Comparison of ENCODE assay signal across 8 cellular contexts in the genomic region with DNA sequence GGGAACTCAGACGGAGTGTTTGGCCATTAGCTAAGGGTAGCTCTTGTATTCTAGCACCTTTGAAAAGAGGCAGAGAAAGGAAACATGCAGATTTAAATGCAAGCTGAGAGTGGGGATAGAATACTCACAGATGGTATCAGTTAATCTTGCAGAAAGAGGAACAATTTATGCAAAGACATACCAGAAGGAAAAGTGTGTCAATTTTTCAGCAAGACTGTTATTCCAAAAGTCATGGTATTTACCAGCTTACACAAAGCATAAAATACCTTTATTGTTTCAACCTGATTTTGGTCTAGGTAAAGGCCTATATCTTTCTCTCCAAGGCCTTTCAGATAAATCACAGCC. TPM values are rescaled to one million over a fixed set of nuclear protein-coding genes. Genes with fewer than 3 reads are reported as not detected.
DNase-seq lines count a peak whose midpoint lies in the region; ATAC-seq and TF ChIP-seq lines count a peak whose summit lies in the region.

No MANE protein-coding gene starts in this region.

- TF ChIP-seq CTCF in right lobe of liver (IDR thresholded peaks at IDR 0.05), result no peak
- no peak for TF ChIP-seq CTCF in tibial artery (IDR thresholded peaks at IDR 0.05)

- H3K4me3 ChIP-seq in right lobe of liver (peak overlapping the region; percentile 47 to 64 (median 61)), tibial artery (peak overlapping the region; percentile 71 to 86)

- TF ChIP-seq POLR2A in right lobe of liver (IDR thresholded peaks at IDR 0.05), result no peak

- H3K27ac ChIP-seq in right lobe of liver, result peak overlapping the region; percentile 78 to 95 (median 91)
- peak overlapping the region; percentile 90 to 92 for H3K27ac ChIP-seq in tibial artery

- no peaks in the 10 kb centered on the region for H3K9me3 Mint-ChIP-seq in activated T-cell treated with anti-CD3 and anti-CD28 coated beads, Interleukin-2, amount 50 U/mL, for 4 hours
- no peaks in the 10 kb centered on the region for H3K9me3 Mint-ChIP-seq in activated naive CD8-positive, alpha-beta T cell treated with anti-CD3 and anti-CD28 coated beads, Interleukin-2, amount 50 U/mL, for 24 hours

- H3K4me1 Mint-ChIP-seq in activated T-cell treated with anti-CD3 and anti-CD28 coated beads, Interleukin-2, amount 50 U/mL, for 4 hours (ENCODE audit: low read depth), result peaks cover 12% of the 10 kb centered on the region
- peaks cover 10% of the 10 kb centered on the region for H3K4me1 Mint-ChIP-seq in activated naive CD8-positive, alpha-beta T cell treated with anti-CD3 and anti-CD28 coated beads, Interleukin-2, amount 50 U/mL, for 24 hours

- H3K36me3 ChIP-seq in right lobe of liver (no peaks in the 10 kb centered on the region), tibial artery (no peaks in the 10 kb centered on the region)

- no peak overlapping the region for H3K27ac Mint-ChIP-seq in activated naive CD8-positive, alpha-beta T cell treated with anti-CD3 and anti-CD28 coated beads, Interleukin-2, amount 50 U/mL, for 24 hours

- peaks cover 14% of the 10 kb centered on the region for H3K27me3 Mint-ChIP-seq in activated T-cell treated with anti-CD3 and anti-CD28 coated beads, Interleukin-2, amount 50 U/mL, for 4 hours (ENCODE audit: low read depth)
- H3K27me3 Mint-ChIP-seq in activated naive CD8-positive, alpha-beta T cell treated with anti-CD3 and anti-CD28 coated beads, Interleukin-2, amount 50 U/mL, for 24 hours, result peaks cover 3% of the 10 kb centered on the region

- peaks cover 0 to 35% (median 5%) of the 10 kb centered on the region in 4 donors for H3K4me1 ChIP-seq in right lobe of liver
- peaks cover 0 to 53% (median 18%) of the 10 kb centered on the region in 4 donors for H3K4me1 ChIP-seq in tibial artery

- H3K9me3 ChIP-seq in right lobe of liver (no peaks in the 10 kb centered on the region), tibial artery (no peaks in the 10 kb centered on the region)

- H3K4me3 Mint-ChIP-seq in activated T-cell treated with anti-CD3 and anti-CD28 coated beads, Interleukin-2, amount 50 U/mL, for 4 hours, result peak overlapping the region; percentile 82
- peak overlapping the region; percentile 78 for H3K4me3 Mint-ChIP-seq in activated naive CD8-positive, alpha-beta T cell treated with anti-CD3 and anti-CD28 coated beads, Interleukin-2, amount 50 U/mL, for 24 hours

- WGBS in right lobe of liver (ENCODE audit: insufficient coverage, low coverage, low lambda C conversion rate, missing lambda C conversion rate), result 0% methylated on average over 1 of the region's 1 CpG

- ATAC-seq in activated T-cell treated with anti-CD3 and anti-CD28 coated beads, Interleukin-2, amount 50 U/mL, for 4 hours, result no peak
- no peak for ATAC-seq in activated naive CD8-positive, alpha-beta T cell treated with anti-CD3 and anti-CD28 coated beads, Interleukin-2, amount 50 U/mL, for 24 hours
- ATAC-seq in right lobe of liver, result peak in 2 of 4 donors; percentile 4
- no peak for ATAC-seq in GM18858 (IDR thresholded peaks at IDR 0.05; ENCODE audit: unreplicated experiment)

- intact Hi-C loops in right lobe of liver (cut with DNase I) (no loop called here), tibial artery (cut with DNase I; ENCODE audit: low total_unique reads) (no loop called here)

- H3K27me3 ChIP-seq in right lobe of liver (no peaks in the 10 kb centered on the region), tibial artery (no peaks in the 10 kb centered on the region)

- H3K36me3 Mint-ChIP-seq in activated T-cell treated with anti-CD3 and anti-CD28 coated beads, Interleukin-2, amount 50 U/mL, for 4 hours (ENCODE audit: insufficient read depth), result no peaks in the 10 kb centered on the region
- no peaks in the 10 kb centered on the region for H3K36me3 Mint-ChIP-seq in activated naive CD8-positive, alpha-beta T cell treated with anti-CD3 and anti-CD28 coated beads, Interleukin-2, amount 50 U/mL, for 24 hours (ENCODE audit: low read depth)

- DNase-seq in activated T-cell treated with anti-CD3 and anti-CD28 coated beads, Interleukin-2, amount 50 U/mL, for 4 hours, result no peak
- DNase-seq in activated T-cell treated with anti-CD3 and anti-CD28 coated beads for 4 hours, result no peak
- no peak for DNase-seq in activated naive CD8-positive, alpha-beta T cell treated with anti-CD3 and anti-CD28 coated beads, Interleukin-2, amount 50 U/mL, for 24 hours
- DNase-seq in right lobe of liver, result no peak
- DNase-seq in tibial artery, result no peak
- no peak for DNase-seq in RKO (ENCODE audit: low spot score)
- no peak for DNase-seq in GM19238 (ENCODE audit: insufficient read length, low spot score)

RNA-seq across cellular contexts. Expression of a gene that starts 0.3 kb away (rescaled TPM):
- total RNA-seq in activated T-cell treated with anti-CD3 and anti-CD28 coated beads, Interleukin-2, amount 50 U/mL, for 4 hours, result not detected
- 1 to 10 TPM in 2 of 6 experiments, under 1 TPM in 4; 0.49 to 9.1 (median 0.68) TPM for total RNA-seq in right lobe of liver
